ENCODE assay signal across 38 cellular contexts in the genomic region with DNA sequence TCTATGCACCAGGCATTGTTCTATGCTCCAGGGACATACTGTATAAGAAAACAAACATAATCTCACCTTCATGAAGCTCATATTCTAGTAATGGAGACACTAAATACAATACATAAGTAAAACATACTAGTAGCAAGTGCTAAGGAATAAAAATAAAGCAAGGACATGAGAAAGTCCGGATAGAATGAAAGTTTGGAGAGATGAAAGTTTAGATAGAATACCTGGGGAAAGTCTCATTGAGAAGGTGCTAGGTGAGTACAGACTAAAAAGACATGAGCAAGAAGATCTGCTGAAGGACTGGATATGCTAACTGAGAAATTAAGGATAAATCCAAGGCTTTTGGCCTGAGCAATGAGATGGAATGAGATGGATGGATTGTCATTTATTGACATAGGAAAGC.
"Had no signal": no experiment of that assay in that cellular context is flagged by ENCODE, and none has a peak within 500 bp of the region (broad histone marks: within the 10 kb centered on the region; RNA-seq: fewer than 3 reads in every experiment).

No MANE protein-coding gene starts in this region.

- H3K4me1 ChIP-seq: adrenal gland, ascending aorta, body of pancreas, breast epithelium had no signal

- H3K4me1 Mint-ChIP-seq: activated naive CD4-positive, alpha-beta T cell treated with anti-CD3 and anti-CD28 coated beads, Interleukin-2, amount 10 ng/mL, durations not matched to agents 7 days and 5 days; activated naive CD4-positive, alpha-beta T cell treated with anti-CD3 and anti-CD28 coated beads, Interleukin-2, amount 50 U/mL, for 24 hours; activated naive CD8-positive, alpha-beta T cell treated with anti-CD3 and anti-CD28 coated beads for 36 hours; activated naive CD8-positive, alpha-beta T cell treated with anti-CD3 and anti-CD28 coated beads, Interleukin-2, amount 10 ng/mL, durations not matched to agents 7 days and 5 days; activated naive CD8-positive, alpha-beta T cell treated with anti-CD3 and anti-CD28 coated beads, Interleukin-2, amount 50 U/mL, for 24 hours; activated T-helper 17 cell treated with anti-CD3 and anti-CD28 coated beads, Interleukin-2, amount 50 U/mL, for 72 hours; brain; central memory CD8-positive, alpha-beta T cell had no signal

- H3K27ac Mint-ChIP-seq: activated naive CD4-positive, alpha-beta T cell treated with anti-CD3 and anti-CD28 coated beads for 36 hours; activated naive CD4-positive, alpha-beta T cell treated with anti-CD3 and anti-CD28 coated beads, Interleukin-2, amount 10 ng/mL, durations not matched to agents 7 days and 5 days; activated naive CD4-positive, alpha-beta T cell treated with anti-CD3 and anti-CD28 coated beads, Interleukin-2, amount 50 U/mL, for 24 hours; activated naive CD4-positive, alpha-beta T cell treated with anti-CD3 and anti-CD28 coated beads, Interleukin-2, amount 50 U/mL, for 72 hours; activated naive CD8-positive, alpha-beta T cell; activated naive CD8-positive, alpha-beta T cell treated with anti-CD3 and anti-CD28 coated beads for 36 hours; activated naive CD8-positive, alpha-beta T cell treated with anti-CD3 and anti-CD28 coated beads, Interleukin-2, amount 10 ng/mL, durations not matched to agents 7 days and 5 days; activated naive CD8-positive, alpha-beta T cell treated with anti-CD3 and anti-CD28 coated beads, Interleukin-2, amount 50 U/mL, for 24 hours; activated T-cell treated with anti-CD3 and anti-CD28 coated beads, Interleukin-2, amount 50 U/mL, for 24 hours; activated T-cell treated with anti-CD3 and anti-CD28 coated beads, Interleukin-2, amount 50 U/mL, for 72 hours; activated T-helper 1 cell treated with anti-CD3 and anti-CD28 coated beads, Interleukin-12 subunit alpha, Interleukin-12 subunit beta, Interleukin-2, Interleukin-4 antibody, amounts not matched to agents 30 ng/mL and 10 ng/mL and 1 ng/mL, durations not matched to agents 14 hours and 24 hours and 36 hours; activated T-helper 17 cell treated with anti-CD3 and anti-CD28 coated beads, Interleukin-2, amount 50 U/mL, for 72 hours; activated T-helper 2 cell treated with anti-CD3 and anti-CD28 coated beads, Interferon-gamma antibody, Interleukin-2, Interleukin-4, amounts not matched to agents 10 μg/mL and 5 μg/mL and 100 μg/mL, durations not matched to agents 14 hours and 24 hours and 36 hours; brain had no signal

- H3K4me3 Mint-ChIP-seq: activated naive CD4-positive, alpha-beta T cell treated with anti-CD3 and anti-CD28 coated beads for 36 hours; activated naive CD4-positive, alpha-beta T cell treated with anti-CD3 and anti-CD28 coated beads, Interleukin-2, amount 10 ng/mL, durations not matched to agents 7 days and 5 days; activated naive CD4-positive, alpha-beta T cell treated with anti-CD3 and anti-CD28 coated beads, Interleukin-2, amount 50 U/mL, for 24 hours; activated naive CD8-positive, alpha-beta T cell; activated naive CD8-positive, alpha-beta T cell treated with anti-CD3 and anti-CD28 coated beads for 36 hours; activated naive CD8-positive, alpha-beta T cell treated with anti-CD3 and anti-CD28 coated beads, Interleukin-2, amount 10 ng/mL, durations not matched to agents 7 days and 5 days; activated naive CD8-positive, alpha-beta T cell treated with anti-CD3 and anti-CD28 coated beads, Interleukin-2, amount 50 U/mL, for 24 hours; activated T-cell treated with anti-CD3 and anti-CD28 coated beads, Interleukin-2, amount 50 U/mL, for 24 hours; activated T-cell treated with anti-CD3 and anti-CD28 coated beads, Interleukin-2, amount 50 U/mL, for 4 hours; activated T-cell treated with anti-CD3 and anti-CD28 coated beads, Interleukin-2, amount 50 U/mL, for 72 hours; activated T-helper 1 cell treated with anti-CD3 and anti-CD28 coated beads, Interleukin-12 subunit alpha, Interleukin-12 subunit beta, Interleukin-2, Interleukin-4 antibody, amounts not matched to agents 30 ng/mL and 10 ng/mL and 1 ng/mL, durations not matched to agents 14 hours and 24 hours and 36 hours; activated T-helper 17 cell treated with anti-CD3 and anti-CD28 coated beads, Interleukin-2, amount 50 U/mL, for 72 hours; brain; central memory CD8-positive, alpha-beta T cell had no signal

- H3K27ac ChIP-seq: adrenal gland, ascending aorta, body of pancreas, brain microvascular endothelial cell, breast epithelium, cardiac muscle cell had no signal

- H3K9me3 ChIP-seq: adrenal gland, ascending aorta, body of pancreas, breast epithelium had no signal

- H3K36me3 ChIP-seq: breast epithelium had no signal

- H3K27me3 Mint-ChIP-seq: activated naive CD4-positive, alpha-beta T cell treated with anti-CD3 and anti-CD28 coated beads, Interleukin-2, amount 10 ng/mL, durations not matched to agents 7 days and 5 days; activated naive CD4-positive, alpha-beta T cell treated with anti-CD3 and anti-CD28 coated beads, Interleukin-2, amount 50 U/mL, for 24 hours; activated naive CD8-positive, alpha-beta T cell; activated naive CD8-positive, alpha-beta T cell treated with anti-CD3 and anti-CD28 coated beads for 36 hours; activated naive CD8-positive, alpha-beta T cell treated with anti-CD3 and anti-CD28 coated beads, Interleukin-2, amount 10 ng/mL, durations not matched to agents 7 days and 5 days; activated naive CD8-positive, alpha-beta T cell treated with anti-CD3 and anti-CD28 coated beads, Interleukin-2, amount 50 U/mL, for 24 hours; activated T-cell treated with anti-CD3 and anti-CD28 coated beads, Interleukin-2, amount 50 U/mL, for 24 hours; activated T-helper 17 cell treated with anti-CD3 and anti-CD28 coated beads, Interleukin-2, amount 50 U/mL, for 72 hours; brain; central memory CD8-positive, alpha-beta T cell had no signal

- H3K4me3 ChIP-seq: adrenal gland, ascending aorta, body of pancreas, breast epithelium, cardiac muscle cell had no signal

- H3K9me3 Mint-ChIP-seq: activated naive CD4-positive, alpha-beta T cell treated with anti-CD3 and anti-CD28 coated beads for 36 hours; activated naive CD4-positive, alpha-beta T cell treated with anti-CD3 and anti-CD28 coated beads, Interleukin-2, amount 10 ng/mL, durations not matched to agents 7 days and 5 days; activated naive CD4-positive, alpha-beta T cell treated with anti-CD3 and anti-CD28 coated beads, Interleukin-2, amount 50 U/mL, for 24 hours; activated naive CD4-positive, alpha-beta T cell treated with anti-CD3 and anti-CD28 coated beads, Interleukin-2, amount 50 U/mL, for 72 hours; activated naive CD8-positive, alpha-beta T cell treated with anti-CD3 and anti-CD28 coated beads for 36 hours; activated naive CD8-positive, alpha-beta T cell treated with anti-CD3 and anti-CD28 coated beads, Interleukin-2, amount 10 ng/mL, durations not matched to agents 7 days and 5 days; activated naive CD8-positive, alpha-beta T cell treated with anti-CD3 and anti-CD28 coated beads, Interleukin-2, amount 50 U/mL, for 24 hours; activated T-cell treated with anti-CD3 and anti-CD28 coated beads, Interleukin-2, amount 50 U/mL, for 24 hours; activated T-cell treated with anti-CD3 and anti-CD28 coated beads, Interleukin-2, amount 50 U/mL, for 4 hours; activated T-cell treated with anti-CD3 and anti-CD28 coated beads, Interleukin-2, amount 50 U/mL, for 72 hours; activated T-helper 1 cell treated with anti-CD3 and anti-CD28 coated beads, Interleukin-12 subunit alpha, Interleukin-12 subunit beta, Interleukin-2, Interleukin-4 antibody, amounts not matched to agents 30 ng/mL and 10 ng/mL and 1 ng/mL, durations not matched to agents 14 hours and 24 hours and 36 hours; activated T-helper 17 cell treated with anti-CD3 and anti-CD28 coated beads, Interleukin-2, amount 50 U/mL, for 72 hours; activated T-helper 2 cell treated with anti-CD3 and anti-CD28 coated beads, Interferon-gamma antibody, Interleukin-2, Interleukin-4, amounts not matched to agents 10 μg/mL and 5 μg/mL and 100 μg/mL, durations not matched to agents 14 hours and 24 hours and 36 hours; brain; central memory CD8-positive, alpha-beta T cell had no signal

- DNase-seq: activated effector memory CD4-positive, alpha-beta T cell treated with anti-CD3 and anti-CD28 coated beads, Interleukin-2, amount 50 U/mL, for 16 hours; activated effector memory CD4-positive, alpha-beta T cell treated with Interleukin-2 at 50 U/mL for 16 hours; activated gamma-delta T cell; activated gamma-delta T cell treated with Interleukin-2 at 50 U/mL for 16 hours; activated naive CD4-positive, alpha-beta T cell; activated naive CD4-positive, alpha-beta T cell treated with anti-CD3 and anti-CD28 coated beads for 36 hours; activated naive CD4-positive, alpha-beta T cell treated with anti-CD3 and anti-CD28 coated beads, Interleukin-2, amount 10 ng/mL, durations not matched to agents 7 days and 5 days; activated naive CD4-positive, alpha-beta T cell treated with anti-CD3 and anti-CD28 coated beads, Interleukin-2, amount 50 U/mL, for 16 hours; activated naive CD4-positive, alpha-beta T cell treated with Interleukin-2 at 50 U/mL for 16 hours; activated naive CD8-positive, alpha-beta T cell treated with anti-CD3 and anti-CD28 coated beads for 36 hours; activated naive CD8-positive, alpha-beta T cell treated with anti-CD3 and anti-CD28 coated beads, Interleukin-2, amount 10 ng/mL, durations not matched to agents 7 days and 5 days; activated naive CD8-positive, alpha-beta T cell treated with anti-CD3 and anti-CD28 coated beads, Interleukin-2, amount 50 U/mL, for 24 hours; activated T-cell treated with anti-CD3 and anti-CD28 coated beads, Interleukin-2, amount 50 U/mL, for 1 hour; activated T-cell treated with anti-CD3 and anti-CD28 coated beads, Interleukin-2, amount 50 U/mL, for 24 hours; activated T-cell treated with anti-CD3 and anti-CD28 coated beads, Interleukin-2, amount 50 U/mL, for 4 hours; activated T-cell treated with anti-CD3 and anti-CD28 coated beads, Interleukin-2, amount 50 U/mL, for 48 hours; activated T-cell treated with anti-CD3 and anti-CD28 coated beads, Interleukin-2, amount 50 U/mL, for 72 hours; adrenal gland; amniotic stem cell; amygdala; anterior cingulate cortex; aorta; body of pancreas; brain microvascular endothelial cell; caudate nucleus; central memory CD4-positive, alpha-beta T cell; cerebellar nuclear complex had no signal
